ENCODE assay signal across 21 cellular contexts in the genomic region with DNA sequence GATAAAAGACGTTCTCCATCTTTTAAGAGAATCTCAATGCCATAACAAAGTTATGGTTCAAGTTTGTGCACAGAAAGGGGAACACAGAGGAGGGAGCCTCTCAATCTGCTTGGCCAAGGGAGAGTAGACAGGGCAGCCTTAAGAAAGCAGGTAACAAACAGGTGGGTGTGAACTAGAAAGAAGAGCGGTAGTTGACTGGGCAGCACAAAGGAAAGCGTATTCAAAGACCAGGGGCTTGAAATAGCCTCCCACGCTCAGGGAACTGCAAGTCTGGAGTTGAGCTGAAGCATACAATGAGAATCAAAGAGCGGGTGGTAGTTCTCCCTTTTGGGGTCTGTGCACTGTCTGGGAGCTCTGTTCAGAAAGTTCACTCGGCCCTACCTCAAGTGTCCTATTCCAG. TPM values are rescaled to one million over a fixed set of nuclear protein-coding genes. Genes with fewer than 3 reads are reported as not detected.
DNase-seq lines count a peak whose midpoint lies in the region; ATAC-seq and TF ChIP-seq lines count a peak whose summit lies in the region.
"Had no signal": no experiment of that assay in that cellular context is flagged by ENCODE, and none has a peak within 500 bp of the region (broad histone marks: within the 10 kb centered on the region; RNA-seq: fewer than 3 reads in every experiment).

No MANE protein-coding gene starts in this region.

- CTCF ChIA-PET in PC-3 (lab: Charles Lee) (no interaction called here), activated B cell treated with CpG ODN at 0.5 μM for 24 hours (lab: Charles Lee) (no interaction called here), HEK293T (lab: Yijun Ruan, JAX) (no interaction called here)
- CTCF ChIA-PET in CD4-positive, alpha-beta T cell (lab: Charles Lee): no interaction called here

- H3K4me2 ChIP-seq in PC-3 (ENCODE audit: low read length): 0 out of 2 replicates have a peak overlapping the region, but pooled peaks have one; percentile 50
- no peak overlapping the region for H3K4me2 ChIP-seq in hepatocyte

- H3K9me2 ChIP-seq in PC-3 (replicated peaks; ENCODE audit: low read length): no peaks in the 10 kb centered on the region
- H3K9me2 ChIP-seq in hepatocyte (replicated peaks; ENCODE audit: insufficient read depth): no peaks in the 10 kb centered on the region

- H3K9me3 ChIP-seq in PC-3 (ENCODE audit: low read length) (no peaks in the 10 kb centered on the region), hepatocyte (ENCODE audit: low read depth) (no peaks in the 10 kb centered on the region)
- H3K9me3 ChIP-seq in CD4-positive, alpha-beta T cell (ENCODE audit: control insufficient read depth, low read length): no peaks in the 10 kb centered on the region
- H3K9me3 ChIP-seq: MG63, Peyer's patch, SJCRH30 had no signal

- H4K20me1 ChIP-seq in PC-3 (ENCODE audit: low read length): no peaks in the 10 kb centered on the region
- H4K20me1 ChIP-seq in hepatocyte (ENCODE audit: insufficient read depth, poor library complexity, severe bottlenecking): no peaks in the 10 kb centered on the region

- H3K4me1 ChIP-seq in PC-3 (ENCODE audit: insufficient read depth, low read length): peaks cover 30% of the 10 kb centered on the region
- no peaks in the 10 kb centered on the region for H3K4me1 ChIP-seq in hepatocyte (ENCODE audit: insufficient read depth)

- H3K27ac ChIP-seq in PC-3 (ENCODE audit: low read length) (peak overlapping the region; percentile 69), hepatocyte (peak overlapping the region; percentile 5)
- no peak overlapping the region for H3K27ac ChIP-seq in CD4-positive, alpha-beta T cell (ENCODE audit: low read depth, low read length)
- H3K27ac ChIP-seq: C4-2B, Peyer's patch, SJCRH30 had no signal

- H2AFZ ChIP-seq in PC-3 (ENCODE audit: low read length) (no peak overlapping the region), hepatocyte (no peak overlapping the region)

- H3K9me3 Mint-ChIP-seq in activated B cell treated with CpG ODN at 0.5 μM for 24 hours (no peaks in the 10 kb centered on the region), type B pancreatic cell (no peaks in the 10 kb centered on the region)
- H3K9me3 Mint-ChIP-seq in CD4-positive, alpha-beta T cell: no peaks in the 10 kb centered on the region
- H3K9me3 Mint-ChIP-seq: CD8-positive, alpha-beta memory T cell had no signal

- H3K27me3 ChIP-seq in PC-3 (ENCODE audit: low read length) (no peaks in the 10 kb centered on the region), hepatocyte (no peaks in the 10 kb centered on the region)
- H3K27me3 ChIP-seq in CD4-positive, alpha-beta T cell (ENCODE audit: control insufficient read depth, insufficient read depth, low read length): no peaks in the 10 kb centered on the region
- H3K27me3 ChIP-seq: MG63, Peyer's patch, SJCRH30 had no signal

- H3K36me3 ChIP-seq in PC-3 (ENCODE audit: low read depth, low read length): no peaks in the 10 kb centered on the region
- H3K36me3 ChIP-seq in hepatocyte (replicated peaks; ENCODE audit: insufficient read depth, low read depth): no peaks in the 10 kb centered on the region
- H3K36me3 ChIP-seq: MG63, Peyer's patch, SJCRH30 had no signal

- no peak overlapping the region for H3K9ac ChIP-seq in PC-3 (ENCODE audit: low read length)

- no peaks in the 10 kb centered on the region for H3K27me3 Mint-ChIP-seq in activated B cell treated with CpG ODN at 0.5 μM for 24 hours
- H3K27me3 Mint-ChIP-seq in type B pancreatic cell: no peaks in the 10 kb centered on the region
- H3K27me3 Mint-ChIP-seq in CD4-positive, alpha-beta T cell: no peaks in the 10 kb centered on the region
- H3K27me3 Mint-ChIP-seq: B cell had no signal

- WGBS in hepatocyte (ENCODE audit: low lambda C conversion rate, missing lambda C conversion rate): 98% methylated on average over 6 of the region's 6 CpGs

- H3K27ac Mint-ChIP-seq in activated B cell treated with CpG ODN at 0.5 μM for 24 hours (peak overlapping the region; percentile 20), type B pancreatic cell (peak overlapping the region; percentile 22)
- no peak overlapping the region for H3K27ac Mint-ChIP-seq in CD4-positive, alpha-beta T cell
- H3K27ac Mint-ChIP-seq: CD8-positive, alpha-beta memory T cell had no signal

- H3K4me3 ChIP-seq in PC-3 (ENCODE audit: low read length) (no peak overlapping the region), hepatocyte (no peak overlapping the region)
- H3K4me3 ChIP-seq: MG63, Peyer's patch, SJCRH30 had no signal

- DNase-seq in PC-3: no peak
- no peak for DNase-seq in activated B cell treated with CpG ODN at 0.5 μM for 24 hours
- no peak for DNase-seq in hepatocyte (ENCODE audit: low spot score)
- no peak for DNase-seq in type B pancreatic cell (ENCODE audit: extremely low spot score, unreplicated experiment)
- DNase-seq in HEK293T (ENCODE audit: extremely low spot score): no peak
- DNase-seq in CD4-positive, alpha-beta T cell: no peak
- DNase-seq: CD8-positive, alpha-beta memory T cell; DMS 273 treated with DMSO at 0.1 percent for 48 hours; GDM1; KBM-7; MG63; NCI-H1048; NCI-H1694; NCI-H2029 treated with DMSO at 0.1 percent for 48 hours; NCI-H69; Peyer's patch; SJCRH30 had no signal

- no peak overlapping the region for H3K4me3 Mint-ChIP-seq in activated B cell treated with CpG ODN at 0.5 μM for 24 hours
- H3K4me3 Mint-ChIP-seq in type B pancreatic cell: no peak overlapping the region
- H3K4me3 Mint-ChIP-seq in CD4-positive, alpha-beta T cell: no peak overlapping the region
- H3K4me3 Mint-ChIP-seq: B cell; CD8-positive, alpha-beta memory T cell had no signal

- POLR2A ChIA-PET in PC-3 (lab: Charles Lee; ENCODE audit: unreplicated experiment) (no interaction called here), activated B cell treated with CpG ODN at 0.5 μM for 24 hours (lab: Charles Lee) (interaction anchor here (0.7 to 8.3 kb wide), 2 partner anchors 17 to 32 kb away, joined by 3 to 105 read pairs; a partner anchor contains a TSS), HEK293T (lab: Yijun Ruan, JAX) (no interaction called here)
- POLR2A ChIA-PET in CD4-positive, alpha-beta T cell (lab: Charles Lee): no interaction called here

- TF ChIP-seq CTCF in PC-3 (conservative IDR thresholded peaks at IDR 0.05; ENCODE audit: low read depth, low read length) (no peak), activated B cell treated with CpG ODN at 0.5 μM for 24 hours (IDR thresholded peaks at IDR 0.05) (no peak), hepatocyte (IDR thresholded peaks at IDR 0.05; ENCODE audit: poor library complexity) (no peak), type B pancreatic cell (conservative IDR thresholded peaks at IDR 0.05) (no peak)
- no peak for TF ChIP-seq CTCF in CD4-positive, alpha-beta T cell (IDR thresholded peaks at IDR 0.05)

- peaks cover 69% of the 10 kb centered on the region for H3K4me1 Mint-ChIP-seq in activated B cell treated with CpG ODN at 0.5 μM for 24 hours
- peaks cover 30% of the 10 kb centered on the region for H3K4me1 Mint-ChIP-seq in type B pancreatic cell (ENCODE audit: unreplicated experiment)
- H3K4me1 Mint-ChIP-seq in CD4-positive, alpha-beta T cell (ENCODE audit: low read depth): no peaks in the 10 kb centered on the region

- H3K79me2 ChIP-seq in PC-3 (ENCODE audit: low read length) (no peaks in the 10 kb centered on the region), hepatocyte (no peaks in the 10 kb centered on the region)

- intact Hi-C loops in PC-3 (cut with micrococcal nuclease) (no loop called here), activated B cell treated with CpG ODN at 0.5 μM for 24 hours (cut with micrococcal nuclease) (loop anchor here (5.0 to 10.0 kb wide), 3 partner anchors 214 to 1901 kb away; no protein-coding TSS in a partner anchor)
- intact Hi-C loops in CD4-positive, alpha-beta T cell (cut with DNase I, micrococcal nuclease): no loop called here

- BruUV-seq in PC-3 (replicated peaks; lab: Mats Ljungman, UMichigan): no TSS peak

- H3K36me3 Mint-ChIP-seq in activated B cell treated with CpG ODN at 0.5 μM for 24 hours (ENCODE audit: low read depth) (no peaks in the 10 kb centered on the region), type B pancreatic cell (no peaks in the 10 kb centered on the region)
- H3K36me3 Mint-ChIP-seq in CD4-positive, alpha-beta T cell (ENCODE audit: low read depth): no peaks in the 10 kb centered on the region
- H3K36me3 Mint-ChIP-seq: CD8-positive, alpha-beta memory T cell had no signal

- no peaks in the 10 kb centered on the region for H3F3A ChIP-seq in PC-3 (ENCODE audit: low read length, unreplicated experiment)

- ATAC-seq in PC-3: no peak
- no peak for ATAC-seq in activated B cell treated with CpG ODN at 0.5 μM for 24 hours (ENCODE audit: low read depth)
- no peak for ATAC-seq in HG03039 (IDR thresholded peaks at IDR 0.05; ENCODE audit: unreplicated experiment)
- ATAC-seq in CD4-positive, alpha-beta T cell (ENCODE audit: poor library complexity): no peak
- ATAC-seq: SK-N-SH treated with all-trans-retinoic acid at 6 μM for 48 hours had no signal

TF ChIP-seq in HEK293T, 16 proteins besides CTCF, POLR2A, EP300 and RAD21:
- TF ChIP-seq ARNT (IDR thresholded peaks at IDR 0.05): no peak

RNA-seq across cellular contexts. Expression of a gene that starts 18.9 kb away (rescaled TPM):
- 7.9 and 12.0 TPM in 2 replicates for total RNA-seq in PC-3 (2014; rRNA removed)
- total RNA-seq in activated B cell treated with CpG ODN at 0.5 μM for 24 hours: 13.9 and 20.3 TPM in 2 replicates
- total RNA-seq in hepatocyte: 42.9 and 46.0 TPM in 2 replicates
- 6.9 and 7.2 TPM in 2 replicates for polyA plus RNA-seq in hepatocyte
- total RNA-seq in type B pancreatic cell (ENCODE audit: low replicate concordance): 14.8 and 27.8 TPM in 2 replicates
- total RNA-seq in CD4-positive, alpha-beta T cell: under 1 TPM; 0.05 to 0.14 TPM
